Comparison of ENCODE assay signal across 14 cellular contexts in the genomic region with DNA sequence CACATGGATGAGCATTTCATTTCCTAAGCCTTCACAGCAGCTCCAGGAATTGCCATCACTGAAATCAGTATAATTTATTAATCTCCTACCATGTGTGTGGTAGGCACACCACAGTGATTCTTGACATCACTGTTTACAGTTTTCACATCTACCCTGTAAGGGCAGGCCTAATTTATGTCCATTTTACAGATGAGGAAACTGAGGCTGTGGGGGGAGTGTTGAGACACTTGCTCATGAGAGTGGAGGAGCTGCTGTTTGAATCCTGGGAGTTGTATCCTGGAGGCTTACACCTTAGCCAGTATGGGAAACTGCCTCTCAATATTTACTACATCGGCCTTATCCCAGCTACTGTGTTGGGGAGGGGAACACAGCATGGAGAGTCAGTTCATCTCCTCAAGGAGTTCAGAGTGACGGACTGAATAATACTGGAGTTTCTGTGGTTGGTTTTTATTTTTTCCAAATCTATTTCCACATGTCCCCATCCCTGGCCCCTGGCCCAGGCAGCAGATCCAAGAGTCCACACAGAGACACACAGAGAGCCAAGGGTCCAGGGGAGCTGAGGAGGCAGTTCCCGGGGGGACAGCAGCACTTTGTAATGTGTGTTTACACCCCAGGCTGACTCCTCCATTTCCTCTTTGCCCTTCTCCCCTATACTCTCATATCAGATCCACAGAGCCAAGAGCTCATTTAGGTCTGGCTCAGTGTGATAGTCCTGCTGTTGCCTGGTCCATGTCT. TPM values are rescaled to one million over a fixed set of nuclear protein-coding genes. Genes with fewer than 3 reads are reported as not detected.
DNase-seq lines count a peak whose midpoint lies in the region; ATAC-seq, FAIRE-seq and TF ChIP-seq lines count a peak whose summit lies in the region.
"Had no signal": no experiment of that assay in that cellular context is flagged by ENCODE, and none has a peak within 500 bp of the region (broad histone marks: within the 10 kb centered on the region; RNA-seq: fewer than 3 reads in every experiment).

No MANE protein-coding gene starts in this region.

- BruUV-seq in HepG2 (replicated peaks; lab: Mats Ljungman, UMichigan) (no TSS peak), PC-3 (replicated peaks; lab: Mats Ljungman, UMichigan) (no TSS peak)

- CTCF ChIA-PET in HepG2 (lab: Yijun Ruan, JAX; ENCODE audit: low intra/inter-chr PET ratio, low total read pairs) (no interaction called here), PC-3 (lab: Charles Lee) (no interaction called here)

- intact Hi-C loops in heart left ventricle (cut with DNase I) (no loop called here), HepG2 (cut with micrococcal nuclease; ENCODE audit: unreplicated experiment) (no loop called here), gastrocnemius medialis (cut with DNase I; ENCODE audit: low total_unique reads) (no loop called here), PC-3 (cut with micrococcal nuclease) (no loop called here)

- no peak for TF ChIP-seq POLR2A in heart left ventricle (IDR thresholded peaks at IDR 0.05)
- TF ChIP-seq POLR2A in HepG2 (IDR thresholded peaks at IDR 0.05; ENCODE audit: insufficient read depth in 1 of 2, low read depth in 2 of 2, low read length in 2 of 2) = no peak
- no peak for TF ChIP-seq POLR2A in gastrocnemius medialis (IDR thresholded peaks at IDR 0.05)

- H3K36me3 Mint-ChIP-seq in activated T-helper 17 cell treated with anti-CD3 and anti-CD28 coated beads, Interleukin-2, amount 50 U/mL, for 72 hours (ENCODE audit: low read depth) = no peaks in the 10 kb centered on the region

- H3K4me1 ChIP-seq in heart left ventricle = peaks cover 0 to 58% (median 29%) of the 10 kb centered on the region in 12 donors
- peaks cover 14% of the 10 kb centered on the region for H3K4me1 ChIP-seq in HepG2 (ENCODE audit: insufficient read depth, low read length)
- H3K4me1 ChIP-seq in gastrocnemius medialis = peaks cover 19 to 36% of the 10 kb centered on the region in 2 donors
- H3K4me1 ChIP-seq in PC-3 (ENCODE audit: insufficient read depth, low read length) = peaks cover 10% of the 10 kb centered on the region; the same call in 1 of the 2 replicates

- WGBS in heart left ventricle, 4 donors = 39 to 94% (median 59%) methylated on average over 3 of the region's 3 CpGs
- 78% methylated on average over 3 of the region's 3 CpGs for WGBS in HepG2 (ENCODE audit: low lambda C conversion rate)

- no peaks in the 10 kb centered on the region for H3K9me2 ChIP-seq in PC-3 (replicated peaks; ENCODE audit: low read length)

- no peaks in the 10 kb centered on the region for H3K79me2 ChIP-seq in HepG2 (ENCODE audit: insufficient read depth, low read length)
- peaks cover 5% of the 10 kb centered on the region; the same call in 1 of the 2 replicates for H3K79me2 ChIP-seq in PC-3 (ENCODE audit: low read length)

- H3K27ac ChIP-seq in heart left ventricle = peak overlapping the region in 4 of 12 donors; percentile 3 to 51 (median 27)
- H3K27ac ChIP-seq in HepG2 (ENCODE audit: extremely low read length, insufficient read depth, low read length) = no peak overlapping the region
- H3K27ac ChIP-seq in gastrocnemius medialis = no peak overlapping the region
- no peak overlapping the region for H3K27ac ChIP-seq in PC-3 (ENCODE audit: low read length)

- H3K4me2 ChIP-seq in HepG2 (ENCODE audit: low read depth, low read length) (no peak overlapping the region), PC-3 (ENCODE audit: low read length) (no peak overlapping the region)

- POLR2A ChIA-PET in HepG2 (lab: Yijun Ruan, JAX) (no interaction called here), PC-3 (lab: Charles Lee; ENCODE audit: unreplicated experiment) (no interaction called here)

- H3K9ac ChIP-seq in HepG2 (ENCODE audit: insufficient read depth, low read depth, low read length) (no peak overlapping the region), PC-3 (ENCODE audit: low read length) (no peak overlapping the region)

- no peaks in the 10 kb centered on the region for H3K9me3 ChIP-seq in heart left ventricle
- no peaks in the 10 kb centered on the region for H3K9me3 ChIP-seq in HepG2 (ENCODE audit: low read length)
- H3K9me3 ChIP-seq in gastrocnemius medialis = no peaks in the 10 kb centered on the region
- H3K9me3 ChIP-seq in PC-3 (ENCODE audit: low read length) = no peaks in the 10 kb centered on the region

- H3K27me3 ChIP-seq in heart left ventricle (no peaks in the 10 kb centered on the region), HepG2 (ENCODE audit: control insufficient read depth in 1 of 2, insufficient read depth in 2 of 2, low read length in 2 of 2) (no peaks in the 10 kb centered on the region), gastrocnemius medialis (no peaks in the 10 kb centered on the region), PC-3 (ENCODE audit: low read length) (no peaks in the 10 kb centered on the region)

- peaks cover 7% of the 10 kb centered on the region for H3K27me3 Mint-ChIP-seq in activated T-helper 17 cell treated with anti-CD3 and anti-CD28 coated beads, Interleukin-2, amount 50 U/mL, for 72 hours

- H3F3A ChIP-seq in PC-3 (ENCODE audit: low read length, unreplicated experiment) = no peaks in the 10 kb centered on the region

- TF ChIP-seq CTCF in heart left ventricle (IDR thresholded peaks at IDR 0.05) (no peak), HepG2 (CRISPR knock-in tag; IDR thresholded peaks at IDR 0.05) (no peak), gastrocnemius medialis (IDR thresholded peaks at IDR 0.05 in 4 of 5, conservative IDR thresholded peaks at IDR 0.05 in 1 of 5) (no peak), PC-3 (conservative IDR thresholded peaks at IDR 0.05; ENCODE audit: low read depth, low read length) (no peak)

- TF ChIP-seq EP300 in HepG2 (IDR thresholded peaks at IDR 0.05; ENCODE audit: low read depth in 2 of 2, low read length in 2 of 2) (no peak), HepG2 (CRISPR knock-in tag; IDR thresholded peaks at IDR 0.05; ENCODE audit: borderline replicate concordance) (no peak)

- peak overlapping the region; percentile 34 for H3K27ac Mint-ChIP-seq in activated T-helper 17 cell treated with anti-CD3 and anti-CD28 coated beads, Interleukin-2, amount 50 U/mL, for 72 hours

- H3K4me3 Mint-ChIP-seq in activated T-helper 17 cell treated with anti-CD3 and anti-CD28 coated beads, Interleukin-2, amount 50 U/mL, for 72 hours = no peak overlapping the region

- H3K4me3 ChIP-seq in heart left ventricle (no peak overlapping the region), HepG2 (replicated peaks in 1 of 3; ENCODE audit: insufficient read depth in 1 of 3, low read depth in 2 of 3, low read length in 3 of 3) (no peak overlapping the region), gastrocnemius medialis (no peak overlapping the region), PC-3 (ENCODE audit: low read length) (no peak overlapping the region)

- in situ Hi-C loops in HepG2 (cut with HindIII; ENCODE audit: extremely low pct_ligation_motif_present, low pct_unique_long_range_greater_than_20kb) (no loop called here), gastrocnemius medialis (cut with MboI; ENCODE audit: low sequenced_read_pairs in 4 of 4) (no loop called here)

- TF ChIP-seq RAD21 in HepG2 (CRISPR knock-in tag; IDR thresholded peaks at IDR 0.05) = no peak

- H3K36me3 ChIP-seq in heart left ventricle (no peaks in the 10 kb centered on the region), HepG2 (replicated peaks in 1 of 2; ENCODE audit: control insufficient read depth in 1 of 2, insufficient read depth in 2 of 2, low read length in 2 of 2) (no peaks in the 10 kb centered on the region; a peak in 1 of 5 replicates), gastrocnemius medialis (no peaks in the 10 kb centered on the region), PC-3 (ENCODE audit: low read depth, low read length) (no peaks in the 10 kb centered on the region)

- H4K20me1 ChIP-seq in HepG2 (ENCODE audit: insufficient read depth, low read length) (no peaks in the 10 kb centered on the region; the same call in 1 of the 2 replicates), PC-3 (ENCODE audit: low read length) (no peaks in the 10 kb centered on the region)

- no peaks in the 10 kb centered on the region for H3K4me1 Mint-ChIP-seq in activated T-helper 17 cell treated with anti-CD3 and anti-CD28 coated beads, Interleukin-2, amount 50 U/mL, for 72 hours

- DNase-seq in heart left ventricle (peak in 1 of 5 donors; percentile 53), HepG2 (ENCODE audit: low spot score) (no peak), gastrocnemius medialis (no peak), retina (no peak), PC-3 (no peak), ecto neural progenitor cell (ENCODE audit: low spot score) (no peak)
- DNase-seq: COR-L47, DMS153, NCI-H1048, NCI-H2081 treated with DMSO at 0.1 percent for 48 hours, NCI-H510A had no signal

- FAIRE-seq in HepG2 (lab: Jason Lieb, UNC) = no peak

- no peaks in the 10 kb centered on the region for H3K9me3 Mint-ChIP-seq in activated T-helper 17 cell treated with anti-CD3 and anti-CD28 coated beads, Interleukin-2, amount 50 U/mL, for 72 hours

- no peak for ATAC-seq in activated T-helper 17 cell treated with anti-CD3 and anti-CD28 coated beads, Interleukin-2, amount 50 U/mL, for 72 hours (replicated peaks)
- ATAC-seq in heart left ventricle (peak in 3 of 4 donors; percentile 9 to 21 (median 14)), HepG2 (no peak), gastrocnemius medialis (peak; percentile 21 to 29), HG02610 (IDR thresholded peaks at IDR 0.05; ENCODE audit: unreplicated experiment) (no peak), PC-3 (no peak)
- ATAC-seq: Panc1 had no signal

- H2AFZ ChIP-seq in HepG2 (ENCODE audit: low read length) (no peak overlapping the region), PC-3 (ENCODE audit: low read length) (no peak overlapping the region)

RNA-seq across cellular contexts. Expression of a gene that starts 13.2 kb away (rescaled TPM):
- total RNA-seq in activated T-helper 17 cell treated with anti-CD3 and anti-CD28 coated beads, Interleukin-2, amount 50 U/mL, for 72 hours = 1 to 10 TPM; 1.7 to 2.1 TPM
- total RNA-seq in heart left ventricle (10 to 100 TPM; 18.2 to 42.9 (median 27.7) TPM), HepG2 (2016; rRNA removed; fragmentation: Illumina TruSeq; extraction: Trizol) (5.8 and 7.9 TPM in 2 replicates), gastrocnemius medialis (10 to 100 TPM; 13.7 to 40.0 (median 23.3) TPM), PC-3 (2014; rRNA removed) (18.5 and 32.3 TPM in 2 replicates)
- polyA plus RNA-seq in heart left ventricle (10 to 100 TPM; 49.0 to 49.7 TPM), HepG2 (2011; rRNA removed) (10.0 and 11.4 TPM in 2 replicates)
- total RNA-seq in HepG2 (2016; cell fraction: cytosol; rRNA removed; fragmentation: Illumina TruSeq; extraction: Trizol; ENCODE audit: low read depth) = 9.2 and 11.9 TPM in 2 replicates
- 6.4 and 7.1 TPM in 2 replicates for total RNA-seq in HepG2 (2016; cell fraction: insoluble cytoplasmic fraction; rRNA removed; fragmentation: Illumina TruSeq; extraction: Trizol)
- 14.8 and 18.5 TPM in 2 replicates for total RNA-seq in HepG2 (2016; cell fraction: membrane; rRNA removed; fragmentation: Illumina TruSeq; extraction: Trizol)
- 2.4 and 3.1 TPM in 2 replicates for total RNA-seq in HepG2 (2016; cell fraction: nucleus; rRNA removed; fragmentation: Illumina TruSeq; extraction: Trizol)
- 9.4 and 14.7 TPM in 2 replicates for polyA plus RNA-seq in HepG2 (2011; cell fraction: cytosol; rRNA removed)
- 8.0 and 8.7 TPM in 2 replicates for polyA plus RNA-seq in HepG2 (2011; cell fraction: nucleus; rRNA removed)
- 3.0 and 5.7 TPM in 2 replicates for polyA plus RNA-seq in HepG2 (2012)
- 15.7 and 20.7 TPM in 2 replicates for polyA plus RNA-seq in HepG2 (2016; cell fraction: cytosol; fragmentation: Illumina TruSeq; extraction: Trizol; ENCODE audit: low read depth)
- polyA plus RNA-seq in HepG2 (2016; cell fraction: insoluble cytoplasmic fraction; fragmentation: Illumina TruSeq; extraction: Trizol; ENCODE audit: low read depth) = 7.6 and 9.1 TPM in 2 replicates
- polyA plus RNA-seq in HepG2 (2016; cell fraction: membrane; fragmentation: Illumina TruSeq; extraction: Trizol; ENCODE audit: low read depth) = 18.5 and 20.4 TPM in 2 replicates
- polyA plus RNA-seq in HepG2 (2016; cell fraction: nucleus; fragmentation: Illumina TruSeq; extraction: Trizol; ENCODE audit: insufficient read depth, low read depth) = 7.0 and 8.0 TPM in 2 replicates
- polyA minus RNA-seq in HepG2 (2011; rRNA and poly(A)+ RNA removed; ENCODE audit: low replicate concordance) = 3.1 and 12.1 TPM in 2 replicates
- 5.4 and 6.2 TPM in 2 replicates for polyA minus RNA-seq in HepG2 (2011; cell fraction: cytosol; rRNA and poly(A)+ RNA removed)
- polyA minus RNA-seq in HepG2 (2011; cell fraction: nucleus; rRNA and poly(A)+ RNA removed) = 1.4 and 1.5 TPM in 2 replicates

RNA-seq across cellular contexts. Expression of a gene that starts 13.7 kb away (rescaled TPM):
- 10 to 100 TPM; 89.3 to 90.5 TPM for total RNA-seq in activated T-helper 17 cell treated with anti-CD3 and anti-CD28 coated beads, Interleukin-2, amount 50 U/mL, for 72 hours
- total RNA-seq in heart left ventricle (10 to 100 TPM; 30.2 to 63.5 (median 48.1) TPM), HepG2 (2016; rRNA removed; fragmentation: Illumina TruSeq; extraction: Trizol) (76.4 and 95.9 TPM in 2 replicates), gastrocnemius medialis (10 to 100 TPM; 56.1 to 70.0 (median 65.0) TPM), PC-3 (2014; rRNA removed) (65.5 and 78.2 TPM in 2 replicates)
- polyA plus RNA-seq in heart left ventricle (10 to 100 TPM; 43.9 to 52.0 TPM), HepG2 (2011; rRNA removed) (106 and 107 TPM in 2 replicates)
- total RNA-seq in HepG2 (2016; cell fraction: cytosol; rRNA removed; fragmentation: Illumina TruSeq; extraction: Trizol; ENCODE audit: low read depth) = 27.5 and 31.1 TPM in 2 replicates
- total RNA-seq in HepG2 (2016; cell fraction: insoluble cytoplasmic fraction; rRNA removed; fragmentation: Illumina TruSeq; extraction: Trizol) = 79.3 and 88.8 TPM in 2 replicates
- 38.8 and 43.6 TPM in 2 replicates for total RNA-seq in HepG2 (2016; cell fraction: membrane; rRNA removed; fragmentation: Illumina TruSeq; extraction: Trizol)
- 62.7 and 83.1 TPM in 2 replicates for total RNA-seq in HepG2 (2016; cell fraction: nucleus; rRNA removed; fragmentation: Illumina TruSeq; extraction: Trizol)
- 89.6 and 111 TPM in 2 replicates for polyA plus RNA-seq in HepG2 (2011; cell fraction: cytosol; rRNA removed)
- polyA plus RNA-seq in HepG2 (2011; cell fraction: nucleus; rRNA removed) = 266 and 333 TPM in 2 replicates
- polyA plus RNA-seq in HepG2 (2012) = 58.1 and 64.4 TPM in 2 replicates
- 12.2 and 14.0 TPM in 2 replicates for polyA plus RNA-seq in HepG2 (2016; cell fraction: cytosol; fragmentation: Illumina TruSeq; extraction: Trizol; ENCODE audit: low read depth)
- 75.8 and 88.6 TPM in 2 replicates for polyA plus RNA-seq in HepG2 (2016; cell fraction: insoluble cytoplasmic fraction; fragmentation: Illumina TruSeq; extraction: Trizol; ENCODE audit: low read depth)
- 26.7 and 29.6 TPM in 2 replicates for polyA plus RNA-seq in HepG2 (2016; cell fraction: membrane; fragmentation: Illumina TruSeq; extraction: Trizol; ENCODE audit: low read depth)
- 128 and 129 TPM in 2 replicates for polyA plus RNA-seq in HepG2 (2016; cell fraction: nucleus; fragmentation: Illumina TruSeq; extraction: Trizol; ENCODE audit: insufficient read depth, low read depth)
- 188 and 392 TPM in 2 replicates for polyA minus RNA-seq in HepG2 (2011; rRNA and poly(A)+ RNA removed; ENCODE audit: low replicate concordance)
- polyA minus RNA-seq in HepG2 (2011; cell fraction: cytosol; rRNA and poly(A)+ RNA removed) = 76.6 and 90.0 TPM in 2 replicates
- 109 and 123 TPM in 2 replicates for polyA minus RNA-seq in HepG2 (2011; cell fraction: nucleus; rRNA and poly(A)+ RNA removed)

Comparison
In these comparisons a context has a peak if more than half of its experiments do, and no peak if none do; other contexts are left out.
1. ATAC-seq: peak in heart left ventricle (3 of 4) and gastrocnemius medialis (2 of 2); none in activated T-helper 17 cell treated with anti-CD3 and anti-CD28 coated beads, Interleukin-2, amount 50 U/mL, for 72 hours (single experiment), HepG2 (single experiment), HG02610 (single experiment) and PC-3 (single experiment).